In the genomic region with DNA sequence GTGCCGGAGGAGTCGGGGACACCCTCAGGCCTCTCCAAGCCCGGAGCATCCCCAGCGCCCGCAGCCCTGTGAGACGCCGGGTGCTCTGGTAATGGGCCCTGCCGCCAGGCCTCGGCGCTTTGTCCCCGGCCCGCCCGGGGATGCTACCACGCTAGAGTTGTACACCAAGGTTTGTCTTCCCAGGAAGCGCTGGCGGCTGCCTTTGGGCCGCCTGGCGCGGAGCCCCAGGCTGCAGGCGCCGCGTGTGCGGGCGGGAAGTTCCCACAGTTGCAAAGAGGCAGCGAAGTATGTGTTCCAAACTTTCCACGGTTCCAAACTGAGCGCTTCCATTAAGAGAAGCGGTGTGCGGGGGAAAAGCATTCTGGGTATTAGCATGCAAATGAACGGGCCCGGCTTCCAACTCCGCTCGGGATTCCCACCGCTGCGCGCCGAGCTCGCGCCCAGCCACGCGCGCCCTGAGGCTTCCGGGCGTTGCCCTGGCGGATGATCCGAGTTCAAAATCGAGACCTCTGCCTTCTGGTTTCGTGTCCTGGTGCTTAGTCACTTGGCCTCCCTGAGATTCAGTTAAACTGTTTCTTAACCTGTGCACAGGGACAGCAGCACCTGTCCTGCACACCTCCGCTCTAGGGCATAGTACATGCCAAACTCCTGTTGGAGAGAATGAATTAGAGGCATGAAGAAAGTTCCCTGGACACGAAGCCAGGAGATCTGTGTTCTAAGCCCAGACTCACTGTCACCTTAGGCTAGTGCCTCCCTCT, we compare ENCODE assay signal across 8 cellular contexts. TPM values are rescaled to one million over a fixed set of nuclear protein-coding genes. Genes with fewer than 3 reads are reported as not detected.
A peak's percentile ranks its signal among the peaks of the same experiment; 100 is the strongest.
DNase-seq lines count a peak whose midpoint lies in the region; ATAC-seq and TF ChIP-seq lines count a peak whose summit lies in the region.

No MANE protein-coding gene starts in this region.

- peaks cover 29% of the 10 kb centered on the region for H3K36me3 ChIP-seq in KOPT-K1 (ENCODE audit: insufficient read depth, low read length)
- H3K36me3 ChIP-seq in neutrophil, result peaks cover 3% of the 10 kb centered on the region
- H3K36me3 ChIP-seq in thymus (ENCODE audit: control insufficient read depth, insufficient read depth), result peaks cover 9% of the 10 kb centered on the region

- H3K4me1 ChIP-seq in neutrophil (ENCODE audit: control insufficient read depth in 1 of 2, insufficient read depth in 1 of 2, low read depth in 1 of 2, low read length in 1 of 2) (peaks cover 40 to 44% of the 10 kb centered on the region in 2 experiments), thymus (ENCODE audit: control insufficient read depth, insufficient read depth, low read length) (peaks cover 21% of the 10 kb centered on the region)

- DNase-seq in EL (peak; percentile 67), SK-MEL-5 (ENCODE audit: low read depth, low spot score) (peak; percentile 77), germinal center (ENCODE audit: low spot score) (peak; percentile 76)
- DNase-seq in activated naive CD4-positive, alpha-beta T cell treated with anti-CD3 and anti-CD28 coated beads, Interleukin-2, amount 50 U/mL, for 16 hours, result peak; percentile 71

- peak overlapping the region; percentile 69 to 80 for H3K4me3 ChIP-seq in neutrophil (ENCODE audit: low read depth in 1 of 2, low read length in 1 of 2)
- H3K4me3 ChIP-seq in thymus (ENCODE audit: low read length), result peak overlapping the region; percentile 86

- no peak for TF ChIP-seq CTCF in neutrophil (IDR thresholded peaks at IDR 0.05)

- WGBS in thymus, result 2% methylated on average over 50 of the region's 50 CpGs

- in situ Hi-C loops in SK-MEL-5 (cut with HindIII; ENCODE audit: low pct_unique_long_range_greater_than_20kb, low sequenced_read_pairs), result no loop called here

- no peak for ATAC-seq in GM18858 (IDR thresholded peaks at IDR 0.05; ENCODE audit: unreplicated experiment)

- H3K27me3 ChIP-seq in neutrophil (peaks cover 11% of the 10 kb centered on the region), thymus (ENCODE audit: control insufficient read depth, insufficient read depth) (no peaks in the 10 kb centered on the region)

- peak overlapping the region; percentile 98 for H3K27ac ChIP-seq in KOPT-K1 (ENCODE audit: low read depth, low read length, poor library complexity, severe bottlenecking)
- peak overlapping the region; percentile 78 for H3K27ac ChIP-seq in neutrophil
- peak overlapping the region; percentile 94 for H3K27ac ChIP-seq in thymus (ENCODE audit: low read depth)

- no peaks in the 10 kb centered on the region for H3K9me3 ChIP-seq in KOPT-K1 (ENCODE audit: insufficient read depth, low read length, poor library complexity, severe bottlenecking)
- H3K9me3 ChIP-seq in neutrophil, result no peaks in the 10 kb centered on the region
- no peaks in the 10 kb centered on the region for H3K9me3 ChIP-seq in thymus (ENCODE audit: control insufficient read depth)

RNA-seq across cellular contexts. Expression of a gene that starts 1.3 kb away (rescaled TPM):
- total RNA-seq in SK-MEL-5 (2014; rRNA removed; shearing (Covaris generic)), result 23.4 and 25.2 TPM in 2 replicates
- polyA plus RNA-seq in SK-MEL-5 (2015; cell fraction: cytosol; rRNA removed), result 43.5 and 49.0 TPM in 2 replicates
- 43.5 and 57.9 TPM in 2 replicates for polyA plus RNA-seq in SK-MEL-5 (2015; cell fraction: nucleus; rRNA removed)
- 33.4 TPM for polyA plus RNA-seq in thymus

RNA-seq across cellular contexts. Expression of a gene that starts 52.0 kb away (rescaled TPM):
- 93.5 and 98.0 TPM in 2 replicates for total RNA-seq in SK-MEL-5 (2014; rRNA removed; shearing (Covaris generic))
- 80.2 and 87.5 TPM in 2 replicates for polyA plus RNA-seq in SK-MEL-5 (2015; cell fraction: cytosol; rRNA removed)
- polyA plus RNA-seq in SK-MEL-5 (2015; cell fraction: nucleus; rRNA removed), result 48.4 and 61.7 TPM in 2 replicates
- 45.5 TPM for polyA plus RNA-seq in thymus

RNA-seq across cellular contexts. Expression of a gene that starts 55.1 kb away (rescaled TPM):
- 2.3 and 2.7 TPM in 2 replicates for total RNA-seq in SK-MEL-5 (2014; rRNA removed; shearing (Covaris generic))
- polyA plus RNA-seq in SK-MEL-5 (2015; cell fraction: cytosol; rRNA removed), result 0.98 and 3.5 TPM in 2 replicates
- polyA plus RNA-seq in SK-MEL-5 (2015; cell fraction: nucleus; rRNA removed), result 1.6 and 4.6 TPM in 2 replicates
- 182 TPM for polyA plus RNA-seq in thymus
